In the genomic region with DNA sequence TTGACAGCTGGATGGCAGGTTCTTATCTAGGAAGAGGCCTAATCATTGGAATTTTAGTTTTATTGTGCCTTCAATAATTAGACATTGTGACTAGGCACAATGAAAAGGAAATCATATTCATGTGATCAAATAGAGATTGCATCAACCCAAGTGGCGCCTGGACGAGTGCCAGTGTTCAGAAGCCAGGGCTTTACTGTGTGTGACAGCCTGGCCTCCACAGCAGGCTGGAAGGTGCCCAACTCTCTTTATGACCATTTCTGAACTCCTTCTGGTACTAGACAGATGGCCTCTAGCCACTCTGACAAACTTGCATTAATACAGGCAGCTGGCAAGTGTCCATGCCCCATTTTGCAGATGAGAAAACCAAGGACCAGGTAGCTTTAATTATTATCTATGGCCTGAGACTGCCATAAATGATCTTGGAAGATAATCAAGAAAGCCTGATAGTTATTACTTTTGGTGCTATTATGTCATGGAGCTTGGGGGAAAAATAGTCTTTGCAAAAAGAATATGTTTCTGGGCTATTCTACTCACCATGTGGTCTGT, we compare ENCODE assay signal across 16 cellular contexts. TPM values are rescaled to one million over a fixed set of nuclear protein-coding genes. Genes with fewer than 3 reads are reported as not detected.
DNase-seq lines count a peak whose midpoint lies in the region; ATAC-seq and TF ChIP-seq lines count a peak whose summit lies in the region.
"Had no signal": no experiment of that assay in that cellular context is flagged by ENCODE, and none has a peak within 500 bp of the region (broad histone marks: within the 10 kb centered on the region; RNA-seq: fewer than 3 reads in every experiment).

No MANE protein-coding gene starts in this region.

- H3K36me3 ChIP-seq in Peyer's patch, result no peaks in the 10 kb centered on the region
- H3K36me3 ChIP-seq: MG63 had no signal

- DNase-seq in COLO668 (lab: John Stamatoyannopoulos, UW; ENCODE audit: unreplicated experiment) (peak; percentile 67), NCI-H146 treated with DMSO at 0.1 percent for 48 hours (lab: John Stamatoyannopoulos, UW; ENCODE audit: unreplicated experiment) (peak; percentile 68), Peyer's patch (peak in 2 of 3 donors; percentile 91 to 92), left colon (peak; percentile 90 to 91), KBM-7 (no peak), AG08396 (ENCODE audit: low spot score) (no peak), T-helper 17 cell (no peak)
- no peak for DNase-seq in activated CD4-positive, alpha-beta T cell treated with anti-CD3 and anti-CD28 coated beads for 48 hours
- DNase-seq: ACHN; activated CD4-positive, alpha-beta T cell treated with anti-CD3 and anti-CD28 coated beads, Interleukin-2, amount 50 U/mL, for 48 hours; activated gamma-delta T cell; MG63; occipital lobe had no signal

- H3K4me3 Mint-ChIP-seq in T-helper 17 cell, result no peak overlapping the region
- H3K4me3 Mint-ChIP-seq: brain had no signal

- intact Hi-C loops in left colon (cut with DNase I, micrococcal nuclease), result no loop called here

- H3K36me3 Mint-ChIP-seq in T-helper 17 cell (ENCODE audit: low read depth), result no peaks in the 10 kb centered on the region
- H3K36me3 Mint-ChIP-seq: brain had no signal

- peaks cover 0 to 4% (median 1%) of the 10 kb centered on the region in 4 donors for H3K4me1 ChIP-seq in Peyer's patch

- TF ChIP-seq POLR2A in Peyer's patch (IDR thresholded peaks at IDR 0.05), result no peak

- no peaks in the 10 kb centered on the region for H3K9me3 ChIP-seq in Peyer's patch
- H3K9me3 ChIP-seq in T-helper 17 cell (ENCODE audit: control insufficient read depth, low read length, poor library complexity, severe bottlenecking), result no peaks in the 10 kb centered on the region

- no peak overlapping the region for H3K27ac ChIP-seq in Peyer's patch

- H3K27me3 ChIP-seq in Peyer's patch, result no peaks in the 10 kb centered on the region
- H3K27me3 ChIP-seq: MG63 had no signal

- in situ Hi-C loops in KBM-7 (cut with MboI; ENCODE audit: low pct_unique_long_range_greater_than_20kb, low sequenced_read_pairs), result no loop called here

- H3K4me3 ChIP-seq in Peyer's patch, result no peak overlapping the region
- H3K4me3 ChIP-seq: MG63 had no signal

- H3K27ac Mint-ChIP-seq in T-helper 17 cell, result no peak overlapping the region
- H3K27ac Mint-ChIP-seq: brain had no signal

- no peaks in the 10 kb centered on the region for H3K4me1 Mint-ChIP-seq in T-helper 17 cell

- TF ChIP-seq CTCF in Peyer's patch (IDR thresholded peaks at IDR 0.05), result no peak

- ATAC-seq in left colon (peak; percentile 98), T-helper 17 cell (no peak)

- H3K27me3 Mint-ChIP-seq in T-helper 17 cell, result peaks cover 12% of the 10 kb centered on the region
- H3K27me3 Mint-ChIP-seq: brain had no signal

RNA-seq across cellular contexts. Expression of gene POU2AF1, which starts 8.3 kb away (rescaled TPM):
- 10 to 100 TPM in 1 of 4 donors, 1 to 10 TPM in 3; 5.0 to 33.0 (median 5.4) TPM for total RNA-seq in Peyer's patch
- 10 to 100 TPM in 1 of 2 donors, 1 to 10 TPM in 1; 3.8 to 10.2 TPM for total RNA-seq in left colon
- total RNA-seq in T-helper 17 cell, result 10 to 100 TPM in 1 of 2 donors, 1 to 10 TPM in 1; 1.6 to 10.5 TPM
- total RNA-seq: epithelial cell of proximal tubule, lung microvascular endothelial cell, occipital lobe had no signal

Comparison
In these comparisons a context has a peak if more than half of its experiments do, and no peak if none do; other contexts are left out.
1. DNase-seq: peak in COLO668 (single experiment), NCI-H146 treated with DMSO at 0.1 percent for 48 hours (single experiment), Peyer's patch (2 of 3) and left colon (2 of 2); none in KBM-7 (single experiment), AG08396 (single experiment), T-helper 17 cell (0 of 3) and activated CD4-positive, alpha-beta T cell treated with anti-CD3 and anti-CD28 coated beads for 48 hours (single experiment).